ENCODE assay signal across 11 cellular contexts in the genomic region with DNA sequence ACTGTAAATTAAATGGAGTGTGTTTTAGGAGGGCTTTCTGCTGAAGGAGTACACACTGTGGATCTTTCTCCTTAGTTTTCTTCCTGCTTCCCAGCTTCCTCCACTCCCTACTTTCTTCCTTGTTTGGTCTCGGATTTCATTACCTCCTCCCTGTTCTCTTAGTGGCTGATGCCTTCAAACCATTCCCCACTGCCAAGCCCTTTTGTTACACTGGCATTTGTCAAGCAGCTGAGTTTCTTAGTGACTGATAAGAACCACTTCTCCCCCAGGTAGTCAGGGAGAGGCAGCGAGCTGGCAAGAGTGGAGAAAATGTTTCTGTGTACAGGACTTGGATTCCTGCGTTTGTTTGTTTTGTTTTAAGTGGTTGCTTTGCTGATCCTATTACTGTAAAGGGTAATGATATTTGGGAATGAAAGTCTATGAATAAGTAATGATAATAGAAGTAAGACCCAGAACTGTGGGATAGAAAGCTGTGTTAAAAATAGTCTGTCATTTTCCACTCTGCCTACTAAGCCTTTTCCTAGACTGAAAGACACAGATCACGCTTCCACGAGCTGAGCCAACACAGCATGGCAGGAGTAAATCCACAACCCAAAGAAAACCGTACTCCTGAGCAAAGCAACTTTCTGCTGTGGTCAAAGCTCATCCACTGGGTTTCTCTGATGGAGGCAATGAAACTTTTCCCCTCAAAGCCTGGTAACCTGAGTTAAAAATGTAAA. TPM values are rescaled to one million over a fixed set of nuclear protein-coding genes. Genes with fewer than 3 reads are reported as not detected.
DNase-seq lines count a peak whose midpoint lies in the region; ATAC-seq, FAIRE-seq and TF ChIP-seq lines count a peak whose summit lies in the region.
"Had no signal": no experiment of that assay in that cellular context is flagged by ENCODE, and none has a peak within 500 bp of the region (broad histone marks: within the 10 kb centered on the region; RNA-seq: fewer than 3 reads in every experiment).

No MANE protein-coding gene starts in this region.

- peak overlapping the region; percentile 27 for H2BK5ac ChIP-seq in trophoblast cell (ENCODE audit: low read depth, low read length, poor library complexity)

- H3K79me1 ChIP-seq in trophoblast cell (ENCODE audit: low read length): peaks cover 1% of the 10 kb centered on the region

- H4K12ac ChIP-seq in trophoblast cell (ENCODE audit: low read depth, low read length): no peak overlapping the region

- CTCF ChIA-PET in HEK293 (lab: Yijun Ruan, JAX) (interaction anchor here (0.9 to 1.8 kb wide), 3 partner anchors 11 to 88 kb away, joined by 3 to 13 read pairs (median 4); no protein-coding TSS in a partner anchor), Caco-2 (lab: Charles Lee) (no interaction called here)

- no peak overlapping the region for H3K27ac Mint-ChIP-seq in Caco-2 (ENCODE audit: unreplicated experiment)
- H3K27ac Mint-ChIP-seq: activated CD4-positive, alpha-beta T cell treated with anti-CD3 and anti-CD28 coated beads, Interleukin-2, amount 10 ng/mL, durations not matched to agents 7 days and 5 days had no signal

- no peak overlapping the region for H2AK5ac ChIP-seq in trophoblast cell (ENCODE audit: low read length)

- no peaks in the 10 kb centered on the region for H3K36me3 ChIP-seq in HEK293 (ENCODE audit: control insufficient read depth in 2 of 2, insufficient read depth in 1 of 2, low read length in 2 of 2)
- H3K36me3 ChIP-seq in trophoblast cell (ENCODE audit: control insufficient read depth in 1 of 2, insufficient read depth in 2 of 2, low read length in 2 of 2): no peaks in the 10 kb centered on the region
- no peaks in the 10 kb centered on the region for H3K36me3 ChIP-seq in Caco-2 (ENCODE audit: control insufficient read depth, insufficient read depth, low read length)

- no peaks in the 10 kb centered on the region for H3K9me3 ChIP-seq in HEK293 (ENCODE audit: control insufficient read depth, insufficient read depth, low read depth, low read length)
- no peaks in the 10 kb centered on the region for H3K9me3 ChIP-seq in right cardiac atrium (ENCODE audit: control insufficient read depth, low read length)
- no peaks in the 10 kb centered on the region for H3K9me3 ChIP-seq in trophoblast cell (ENCODE audit: insufficient read depth, low read depth, low read length)
- H3K9me3 ChIP-seq in Caco-2: no peaks in the 10 kb centered on the region

- H3K18ac ChIP-seq in trophoblast cell (ENCODE audit: low read length): no peak overlapping the region

- no peak overlapping the region for H3K4me3 Mint-ChIP-seq in Caco-2 (ENCODE audit: unreplicated experiment)
- H3K4me3 Mint-ChIP-seq: activated CD4-positive, alpha-beta T cell treated with anti-CD3 and anti-CD28 coated beads, Interleukin-2, amount 10 ng/mL, durations not matched to agents 7 days and 5 days had no signal

- no peak for FAIRE-seq in D721Med (lab: Jason Lieb, UNC)
- FAIRE-seq: kidney had no signal

- ATAC-seq in right cardiac atrium (peak; percentile 50 to 62), HG03565 (IDR thresholded peaks at IDR 0.05; ENCODE audit: unreplicated experiment) (no peak)

- H3K9ac ChIP-seq in trophoblast cell (ENCODE audit: low read length): no peak overlapping the region

- no peaks in the 10 kb centered on the region for H3K27me3 Mint-ChIP-seq in Caco-2 (ENCODE audit: insufficient read depth, unreplicated experiment)

- intact Hi-C loops in right cardiac atrium (cut with DNase I) (no loop called here), Caco-2 (cut with micrococcal nuclease; ENCODE audit: unreplicated experiment) (no loop called here)

- H3K36me3 Mint-ChIP-seq in Caco-2 (ENCODE audit: insufficient read depth, unreplicated experiment): no peaks in the 10 kb centered on the region

- no peak overlapping the region for H3K14ac ChIP-seq in trophoblast cell (ENCODE audit: low read length)

- H4K91ac ChIP-seq in trophoblast cell (ENCODE audit: low read depth, low read length): no peak overlapping the region

- no peaks in the 10 kb centered on the region for H3K79me2 ChIP-seq in trophoblast cell (ENCODE audit: control insufficient read depth, insufficient read depth, low read length, poor library complexity)

- no TSS peak for BruUV-seq in Caco-2 (replicated peaks; lab: Mats Ljungman, UMichigan)

- H3K4ac ChIP-seq in trophoblast cell (ENCODE audit: low read depth, low read length): no peak overlapping the region

- H4K8ac ChIP-seq in trophoblast cell (ENCODE audit: low read depth, low read length): no peak overlapping the region

- H3K4me3 ChIP-seq in HEK293 (ENCODE audit: low read depth, low read length) (no peak overlapping the region), right cardiac atrium (ENCODE audit: low read length) (no peak overlapping the region), trophoblast cell (ENCODE audit: low read depth, low read length) (no peak overlapping the region), Caco-2 (ENCODE audit: low read depth, low read length) (no peak overlapping the region)

- H3K4me1 ChIP-seq in HEK293 (ENCODE audit: control insufficient read depth, insufficient read depth, low read length) (0 out of 2 replicates have a peak, but pooled peaks cover 5% of the 10 kb centered on the region), right cardiac atrium (ENCODE audit: control insufficient read depth, insufficient read depth, low read length) (no peaks in the 10 kb centered on the region), trophoblast cell (ENCODE audit: control insufficient read depth in 1 of 2, insufficient read depth in 2 of 2, low read length in 2 of 2) (peaks cover 2% of the 10 kb centered on the region in 2 experiments), Caco-2 (no peaks in the 10 kb centered on the region)

- peaks cover 6% of the 10 kb centered on the region for H3K4me1 Mint-ChIP-seq in Caco-2 (ENCODE audit: low read depth, unreplicated experiment)
- H3K4me1 Mint-ChIP-seq: activated CD4-positive, alpha-beta T cell treated with anti-CD3 and anti-CD28 coated beads, Interleukin-2, amount 10 ng/mL, durations not matched to agents 7 days and 5 days had no signal

- POLR2A ChIA-PET in HEK293 (lab: Yijun Ruan, JAX): interaction anchor here (1.1 to 1.7 kb wide), 5 partner anchors 10 to 72 kb away, joined by 3 to 9 read pairs (median 5); partner anchors contain the start of gene SERTAD4
- POLR2A ChIA-PET in Caco-2 (lab: Charles Lee): no interaction called here

- DNase-seq in NCI-H69 (lab: John Stamatoyannopoulos, UW) (peak; percentile 67), right cardiac atrium (no peak), trophoblast cell (peak in 1 of 2 donors; percentile 18), D721Med (ENCODE audit: insufficient read length, low spot score) (no peak), mesenteric fat pad (ENCODE audit: low spot score) (no peak), Caco-2 (no peak)
- DNase-seq: activated CD4-positive, alpha-beta T cell treated with anti-CD3 and anti-CD28 coated beads, Interleukin-2, amount 10 ng/mL, durations not matched to agents 7 days and 5 days; cerebellar nuclear complex; kidney had no signal

- H3K4me2 ChIP-seq in trophoblast cell (ENCODE audit: low read length): peak overlapping the region; percentile 38

- peak overlapping the region; percentile 49 for H2BK120ac ChIP-seq in trophoblast cell (ENCODE audit: insufficient read depth, low read length, poor library complexity)

- peak overlapping the region; percentile 28 for H2BK12ac ChIP-seq in trophoblast cell (ENCODE audit: low read length)

- H3K27me3 ChIP-seq in right cardiac atrium (ENCODE audit: control insufficient read depth, insufficient read depth) (no peaks in the 10 kb centered on the region), trophoblast cell (ENCODE audit: insufficient read depth, low read length) (no peaks in the 10 kb centered on the region), Caco-2 (replicated peaks; ENCODE audit: control insufficient read depth, insufficient read depth, low read length) (no peaks in the 10 kb centered on the region)

- H3K27ac ChIP-seq in HEK293 (ENCODE audit: extremely low read depth, low read depth, low read length) (0 out of 2 replicates have a peak overlapping the region, but pooled peaks have one; percentile 5), right cardiac atrium (ENCODE audit: low read length) (no peak overlapping the region), trophoblast cell (ENCODE audit: low read depth, low read length) (peak overlapping the region; percentile 64)

- no peaks in the 10 kb centered on the region for H3K9me3 Mint-ChIP-seq in Caco-2 (ENCODE audit: unreplicated experiment)
- H3K9me3 Mint-ChIP-seq: activated CD4-positive, alpha-beta T cell treated with anti-CD3 and anti-CD28 coated beads, Interleukin-2, amount 10 ng/mL, durations not matched to agents 7 days and 5 days had no signal

- TF ChIP-seq CTCF in HEK293 (tag by site-specific recombination; IDR thresholded peaks at IDR 0.05): no peak
- no peak for TF ChIP-seq CTCF in D721Med (IDR thresholded peaks at IDR 0.05; ENCODE audit: insufficient read depth, missing control alignments)
- TF ChIP-seq CTCF in Caco-2 (IDR thresholded peaks at IDR 0.05; ENCODE audit: insufficient read depth in 1 of 2, low read depth in 1 of 2, low read length in 1 of 2, severe bottlenecking in 1 of 2, unreplicated experiment in 1 of 2): no peak

- no peak overlapping the region for H2AFZ ChIP-seq in trophoblast cell (ENCODE audit: insufficient read depth, low read length, poor library complexity)

- H3K23ac ChIP-seq in trophoblast cell (ENCODE audit: low read length): no peak overlapping the region

- WGBS in right cardiac atrium: 37% methylated on average over 6 of the region's 6 CpGs
- no CpG with 5 or more reads among the region's 6 CpGs for WGBS in trophoblast cell (ENCODE audit: extremely low coverage, insufficient coverage, insufficient read length)

TF ChIP-seq in HEK293, 187 proteins besides CTCF, POLR2A, EP300 and RAD21 (continues in another document):
- TF ChIP-seq HOXD13 (CRISPR knock-in tag; IDR thresholded peaks at IDR 0.05; ENCODE audit: borderline replicate concordance) (peak; percentile 87), ZNF76 (tag by site-specific recombination; IDR thresholded peaks at IDR 0.05; ENCODE audit: borderline replicate concordance, low read depth) (peak; percentile 69; the same call in 1 of the 2 replicates), SETDB1 (IDR thresholded peaks at IDR 0.05; ENCODE audit: insufficient read length, low read length) (no peak)

RNA-seq across cellular contexts. Expression of gene SERTAD4, which starts 10.1 kb away (rescaled TPM):
- total RNA-seq in right cardiac atrium (10 to 100 TPM in 3 of 4 donors, 1 to 10 TPM in 1; 9.5 to 16.4 (median 13.0) TPM), mesenteric fat pad (3.9 TPM), Caco-2 (2022) (2.8 and 3.6 TPM in 2 replicates)
- 1.9 TPM for polyA plus RNA-seq in right cardiac atrium
- 22.0 and 22.1 TPM in 2 replicates for polyA plus RNA-seq in trophoblast cell (2013)
- total RNA-seq: activated CD4-positive, alpha-beta T cell treated with anti-CD3 and anti-CD28 coated beads, Interleukin-2, amount 10 ng/mL, durations not matched to agents 7 days and 5 days had no signal
